16 cellular contexts compared by ENCODE assay signal in the genomic region with DNA sequence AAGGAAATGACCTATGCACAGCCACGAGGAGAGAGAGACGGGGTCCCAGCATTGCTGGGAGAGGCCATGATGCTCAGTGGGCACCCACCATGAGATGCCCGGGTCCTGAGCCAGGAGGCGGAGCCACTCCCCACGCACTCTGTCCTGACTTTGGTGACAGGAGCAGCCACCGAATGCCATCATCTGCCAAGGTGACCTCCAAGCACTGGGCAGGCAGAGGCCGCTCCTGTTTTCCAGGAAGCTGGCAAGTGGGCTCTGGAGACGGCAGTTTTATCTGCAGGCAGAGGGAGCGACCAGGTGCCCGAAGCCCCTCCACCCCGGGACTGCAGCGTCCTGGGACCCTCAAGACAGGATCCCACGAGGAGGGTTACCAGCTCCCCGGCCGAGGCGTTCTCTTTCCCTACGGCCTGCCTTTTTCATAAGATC.
DNase-seq lines count a peak whose midpoint lies in the region; ATAC-seq, FAIRE-seq and TF ChIP-seq lines count a peak whose summit lies in the region.
"Had no signal": no experiment of that assay in that cellular context is flagged by ENCODE, and none has a peak within 500 bp of the region (broad histone marks: within the 10 kb centered on the region; RNA-seq: fewer than 3 reads in every experiment).

No MANE protein-coding gene starts in this region.

- H3K79me2 ChIP-seq in osteoblast (ENCODE audit: insufficient read depth, low read length): no peaks in the 10 kb centered on the region

- H3K36me3 ChIP-seq in prostate gland (no peaks in the 10 kb centered on the region), osteoblast (ENCODE audit: insufficient read depth, low read length) (no peaks in the 10 kb centered on the region)

- TF ChIP-seq CTCF in prostate gland (IDR thresholded peaks at IDR 0.05) (no peak), osteoblast (IDR thresholded peaks at IDR 0.05; ENCODE audit: extremely low read depth, low read depth, low read length) (no peak)

- no peaks in the 10 kb centered on the region for H4K20me1 ChIP-seq in osteoblast (ENCODE audit: insufficient read depth, low read length)

- peak; percentile 45 for FAIRE-seq in G401.6 (lab: Jason Lieb, UNC)

- peak; percentile 36 for DNase-seq in SHP77 treated with DMSO at 0.1 percent for 48 hours (lab: John Stamatoyannopoulos, UW)
- DNase-seq in left lobe of liver (ENCODE audit: low spot score): peak; percentile 37
- DNase-seq in prostate gland (ENCODE audit: low spot score): peak; percentile 2
- DNase-seq in osteoblast (ENCODE audit: insufficient read length, low spot score, missing footprints): no peak
- no peak for DNase-seq in NCI-H2081 treated with DMSO at 0.1 percent for 48 hours (lab: John Stamatoyannopoulos, UW)
- no peak for DNase-seq in erythroblast (lab: John Stamatoyannopoulos, UW)
- DNase-seq: Caco-2; CD4-positive, CD25-positive, alpha-beta regulatory T cell; DMS53; H9; NCI-H1048; NCI-H510A treated with DMSO at 0.1 percent for 48 hours had no signal

- H3K27ac ChIP-seq in prostate gland: no peak overlapping the region
- H3K27ac ChIP-seq in osteoblast (ENCODE audit: low read depth, low read length): no peak overlapping the region

- H3K4me2 ChIP-seq in osteoblast (ENCODE audit: insufficient read depth, low read length): no peak overlapping the region

- TF ChIP-seq POLR2A in prostate gland (IDR thresholded peaks at IDR 0.05) (no peak), erythroblast (IDR thresholded peaks at IDR 0.05; ENCODE audit: low read length) (no peak)

- peaks cover 6% of the 10 kb centered on the region for H3K27me3 ChIP-seq in prostate gland (replicated peaks; ENCODE audit: insufficient read depth)
- H3K27me3 ChIP-seq in osteoblast (ENCODE audit: insufficient read depth, low read length): no peaks in the 10 kb centered on the region

- intact Hi-C loops in prostate gland (cut with DNase I): no loop called here

- no peak overlapping the region for H2AFZ ChIP-seq in osteoblast (ENCODE audit: low read length)

- no peaks in the 10 kb centered on the region for H3K4me1 ChIP-seq in prostate gland (replicated peaks)
- H3K4me1 ChIP-seq in osteoblast (ENCODE audit: insufficient read depth, low read length): no peaks in the 10 kb centered on the region

- no peak overlapping the region for H3K4me3 ChIP-seq in prostate gland
- H3K4me3 ChIP-seq in osteoblast (ENCODE audit: insufficient read depth, low read length): no peak overlapping the region

- 77% methylated on average over 17 of the region's 17 CpGs for WGBS in prostate gland

- ATAC-seq in left lobe of liver (no peak), GM18520 (IDR thresholded peaks at IDR 0.05; ENCODE audit: unreplicated experiment) (no peak)
- ATAC-seq: Panc1, Right ventricle myocardium inferior had no signal

- no peaks in the 10 kb centered on the region for H3K9me3 ChIP-seq in prostate gland
- no peaks in the 10 kb centered on the region for H3K9me3 ChIP-seq in osteoblast (ENCODE audit: low read depth, low read length)
- H3K9me3 ChIP-seq: Caco-2 had no signal

Comparison
In these comparisons a context has a peak if more than half of its experiments do, and no peak if none do; other contexts are left out.
1. DNase-seq: peak in SHP77 treated with DMSO at 0.1 percent for 48 hours (single experiment), left lobe of liver (single experiment) and prostate gland (single experiment); none in osteoblast (single experiment), NCI-H2081 treated with DMSO at 0.1 percent for 48 hours (single experiment) and erythroblast (0 of 2).